ENCODE assay signal across 14 cellular contexts in the genomic region with DNA sequence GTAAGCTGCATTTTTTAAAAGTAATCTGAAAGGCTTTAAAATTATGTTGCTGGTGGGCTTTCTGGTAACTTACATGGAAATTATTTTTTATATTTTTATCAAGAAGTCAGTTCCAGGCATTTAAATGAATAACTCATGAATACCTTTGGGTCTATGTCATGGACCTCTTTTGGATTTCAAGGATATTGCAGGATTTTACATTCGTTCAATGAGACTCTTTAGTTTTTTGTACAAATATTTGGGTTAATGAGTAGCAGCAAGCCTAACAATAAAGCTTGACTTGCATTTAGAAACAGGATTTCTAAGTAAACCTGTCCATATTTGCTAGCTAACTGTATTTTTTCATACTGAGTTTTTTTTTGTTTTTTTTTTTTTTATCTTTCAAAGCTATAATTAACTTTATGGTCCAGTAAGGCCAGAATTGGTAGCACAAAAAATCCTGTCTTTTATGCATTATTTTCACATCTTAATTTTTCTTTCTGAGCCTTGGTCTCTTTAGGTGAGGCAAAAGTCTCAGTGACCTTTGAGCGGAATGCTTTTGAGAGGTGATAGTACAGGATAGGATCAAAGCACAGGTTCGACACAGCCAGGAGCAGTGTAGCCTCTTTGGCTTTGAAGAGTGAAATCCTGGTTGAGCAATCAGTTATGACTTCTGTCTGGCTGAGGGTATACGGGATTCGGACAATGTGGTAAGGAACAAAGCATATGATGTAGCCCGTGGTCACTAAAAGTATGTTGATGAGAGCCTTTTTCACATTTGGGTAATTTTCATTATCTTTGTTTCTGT. TPM values are rescaled to one million over a fixed set of nuclear protein-coding genes. Genes with fewer than 3 reads are reported as not detected.
DNase-seq lines count a peak whose midpoint lies in the region; ATAC-seq lines count a peak whose summit lies in the region.
"Had no signal": no experiment of that assay in that cellular context is flagged by ENCODE, and none has a peak within 500 bp of the region (broad histone marks: within the 10 kb centered on the region; RNA-seq: fewer than 3 reads in every experiment).

No MANE protein-coding gene starts in this region.

- H3K36me3 Mint-ChIP-seq in stimulated activated naive CD8-positive, alpha-beta T cell treated with anti-CD3 and anti-CD28 coated beads, Interleukin-15, Interleukin-2, amounts not matched to agents 100 ng/mL and 50 ng/mL, for 24 hours (ENCODE audit: low read depth), result peaks cover 63% of the 10 kb centered on the region
- peaks cover 90% of the 10 kb centered on the region for H3K36me3 Mint-ChIP-seq in activated T-helper 2 cell treated with anti-CD3 and anti-CD28 coated beads, Interferon-gamma antibody, Interleukin-2, Interleukin-4, amounts not matched to agents 10 μg/mL and 5 μg/mL and 100 μg/mL, durations not matched to agents 14 hours and 24 hours and 36 hours (ENCODE audit: low read depth)
- H3K36me3 Mint-ChIP-seq: IgD-negative memory B cell had no signal

- H3K4me1 Mint-ChIP-seq in stimulated activated naive CD8-positive, alpha-beta T cell treated with anti-CD3 and anti-CD28 coated beads, Interleukin-15, Interleukin-2, amounts not matched to agents 100 ng/mL and 50 ng/mL, for 24 hours (ENCODE audit: low read depth), result peaks cover 64% of the 10 kb centered on the region
- H3K4me1 Mint-ChIP-seq in activated T-helper 2 cell treated with anti-CD3 and anti-CD28 coated beads, Interferon-gamma antibody, Interleukin-2, Interleukin-4, amounts not matched to agents 10 μg/mL and 5 μg/mL and 100 μg/mL, durations not matched to agents 14 hours and 24 hours and 36 hours (ENCODE audit: low read depth), result peaks cover 27% of the 10 kb centered on the region
- H3K4me1 Mint-ChIP-seq: IgD-negative memory B cell had no signal

- ATAC-seq in stimulated activated naive CD8-positive, alpha-beta T cell treated with anti-CD3 and anti-CD28 coated beads, Interleukin-15, Interleukin-2, amounts not matched to agents 100 U/mL and 50 U/mL, for 24 hours, result no peak
- no peak for ATAC-seq in GM21723 (IDR thresholded peaks at IDR 0.05; ENCODE audit: unreplicated experiment)

- H3K4me3 Mint-ChIP-seq in stimulated activated naive CD8-positive, alpha-beta T cell treated with anti-CD3 and anti-CD28 coated beads, Interleukin-15, Interleukin-2, amounts not matched to agents 100 ng/mL and 50 ng/mL, for 24 hours, result peak overlapping the region; percentile 91
- peak overlapping the region; percentile 91 for H3K4me3 Mint-ChIP-seq in activated T-helper 2 cell treated with anti-CD3 and anti-CD28 coated beads, Interferon-gamma antibody, Interleukin-2, Interleukin-4, amounts not matched to agents 10 μg/mL and 5 μg/mL and 100 μg/mL, durations not matched to agents 14 hours and 24 hours and 36 hours (ENCODE audit: low read depth)
- H3K4me3 Mint-ChIP-seq: IgD-negative memory B cell, mesothelial cell of epicardium had no signal

- H3K9me3 Mint-ChIP-seq in stimulated activated naive CD8-positive, alpha-beta T cell treated with anti-CD3 and anti-CD28 coated beads, Interleukin-15, Interleukin-2, amounts not matched to agents 100 ng/mL and 50 ng/mL, for 24 hours, result peaks cover 6% of the 10 kb centered on the region
- peaks cover 6% of the 10 kb centered on the region for H3K9me3 Mint-ChIP-seq in activated T-helper 2 cell treated with anti-CD3 and anti-CD28 coated beads, Interferon-gamma antibody, Interleukin-2, Interleukin-4, amounts not matched to agents 10 μg/mL and 5 μg/mL and 100 μg/mL, durations not matched to agents 14 hours and 24 hours and 36 hours
- H3K9me3 Mint-ChIP-seq: IgD-negative memory B cell, mesothelial cell of epicardium had no signal

- peaks cover 3% of the 10 kb centered on the region for H3K27me3 Mint-ChIP-seq in stimulated activated naive CD8-positive, alpha-beta T cell treated with anti-CD3 and anti-CD28 coated beads, Interleukin-15, Interleukin-2, amounts not matched to agents 100 ng/mL and 50 ng/mL, for 24 hours
- no peaks in the 10 kb centered on the region for H3K27me3 Mint-ChIP-seq in activated T-helper 2 cell treated with anti-CD3 and anti-CD28 coated beads, Interferon-gamma antibody, Interleukin-2, Interleukin-4, amounts not matched to agents 10 μg/mL and 5 μg/mL and 100 μg/mL, durations not matched to agents 14 hours and 24 hours and 36 hours (ENCODE audit: low read depth)
- H3K27me3 Mint-ChIP-seq: IgD-negative memory B cell had no signal

- intact Hi-C loops in activated T-helper 2 cell treated with anti-CD3 and anti-CD28 coated beads, Interferon-gamma antibody, Interleukin-2, Interleukin-4, amounts not matched to agents 10 μg/mL and 5 μg/mL and 100 μg/mL, durations not matched to agents 14 hours and 24 hours and 36 hours (cut with micrococcal nuclease), result loop anchor here (2.0 kb wide), 1 partner anchor 459 kb away; no protein-coding TSS in a partner anchor

- peak overlapping the region; percentile 95 for H3K27ac Mint-ChIP-seq in stimulated activated naive CD8-positive, alpha-beta T cell treated with anti-CD3 and anti-CD28 coated beads, Interleukin-15, Interleukin-2, amounts not matched to agents 100 ng/mL and 50 ng/mL, for 24 hours
- peak overlapping the region; percentile 95 for H3K27ac Mint-ChIP-seq in activated T-helper 2 cell treated with anti-CD3 and anti-CD28 coated beads, Interferon-gamma antibody, Interleukin-2, Interleukin-4, amounts not matched to agents 10 μg/mL and 5 μg/mL and 100 μg/mL, durations not matched to agents 14 hours and 24 hours and 36 hours
- H3K27ac Mint-ChIP-seq: IgD-negative memory B cell, mesothelial cell of epicardium had no signal

- DNase-seq in stimulated activated naive CD8-positive, alpha-beta T cell treated with anti-CD3 and anti-CD28 coated beads, Interleukin-15, Interleukin-2, amounts not matched to agents 100 U/mL and 50 U/mL, for 24 hours, result no peak
- DNase-seq in activated T-helper 2 cell treated with anti-CD3 and anti-CD28 coated beads, Interferon-gamma antibody, Interleukin-2, Interleukin-4, amounts not matched to agents 10 μg/mL and 5 μg/mL and 100 μg/mL, durations not matched to agents 14 hours and 24 hours and 36 hours (ENCODE audit: low spot score), result no peak
- DNase-seq in iris pigment epithelial cell (ENCODE audit: low read depth) (peak; percentile 28), hippocampal formation (lab: John Stamatoyannopoulos, UW) (no peak), globus pallidus (ENCODE audit: low spot score) (no peak), DMS 273 (lab: John Stamatoyannopoulos, UW; ENCODE audit: unreplicated experiment) (no peak)
- DNase-seq: NCI-H1417; stimulated activated CD8-positive, alpha-beta memory T cell treated with anti-CD3 and anti-CD28 coated beads, Interleukin-4, amount 100 ng/mL, for 48 hours; uterus had no signal

RNA-seq across cellular contexts. Expression of gene GPR171, which starts 4.8 kb away (rescaled TPM):
- total RNA-seq in activated T-helper 2 cell treated with anti-CD3 and anti-CD28 coated beads, Interferon-gamma antibody, Interleukin-2, Interleukin-4, amounts not matched to agents 10 μg/mL and 5 μg/mL and 100 μg/mL, durations not matched to agents 14 hours and 24 hours and 36 hours, result 232 TPM in 2 replicates
- total RNA-seq: G401, mesothelial cell of epicardium had no signal
